ENCODE assay signal across 8 cellular contexts in genomic region chr17:82096709-82097186, GRCh38. TPM values are rescaled to one million over a fixed set of nuclear protein-coding genes. Genes with fewer than 3 reads are reported as not detected.
DNase-seq lines count a peak whose midpoint lies in the region; ATAC-seq and TF ChIP-seq lines count a peak whose summit lies in the region.

No MANE protein-coding gene starts in this region.

- peak overlapping the region; percentile 99 for H3K4me2 ChIP-seq in skeletal muscle satellite cell (ENCODE audit: low read length)

- H3K36me3 Mint-ChIP-seq in WTC11, result peaks cover 7% of the 10 kb centered on the region

- peaks cover 47% of the 10 kb centered on the region for H3K4me1 ChIP-seq in left ventricle myocardium inferior
- peaks cover 26% of the 10 kb centered on the region for H3K4me1 ChIP-seq in skeletal muscle satellite cell (ENCODE audit: control insufficient read depth, insufficient read depth, low read length)

- no peaks in the 10 kb centered on the region for H3K27me3 Mint-ChIP-seq in WTC11 (ENCODE audit: low read depth)

- 0 out of 2 replicates have a peak overlapping the region, but pooled peaks have one; percentile 41 for H3K27ac Mint-ChIP-seq in WTC11

- H3K36me3 ChIP-seq in H7 (replicated peaks; ENCODE audit: control insufficient read depth, insufficient read depth, low read length) (peaks cover 26% of the 10 kb centered on the region), left ventricle myocardium inferior (peaks cover 44% of the 10 kb centered on the region), skeletal muscle satellite cell (ENCODE audit: insufficient read depth, low read length) (peaks cover 30% of the 10 kb centered on the region)

- H3K9me3 Mint-ChIP-seq in WTC11, result no peaks in the 10 kb centered on the region

- intact Hi-C loops in left ventricle myocardium inferior (cut with micrococcal nuclease), result no loop called here

- peak overlapping the region; percentile 85 for H3K4me3 ChIP-seq in H7 (ENCODE audit: insufficient read depth, low read depth, low read length)
- peak overlapping the region; percentile 80 for H3K4me3 ChIP-seq in left ventricle myocardium inferior
- H3K4me3 ChIP-seq in skeletal muscle satellite cell (ENCODE audit: low read length), result peak overlapping the region; percentile 85

- DNase-seq in H7 (no peak), WTC11 (ENCODE audit: low spot score) (no peak), left ventricle myocardium inferior (no peak), NCI-H524 treated with DMSO at 0.1 percent for 48 hours (lab: John Stamatoyannopoulos, UW) (no peak), omental fat pad (ENCODE audit: low spot score) (no peak), GDM1 (lab: John Stamatoyannopoulos, UW) (no peak)
- DNase-seq in activated CD4-positive, CD25-positive, alpha-beta regulatory T cell (lab: John Stamatoyannopoulos, UW), result no peak

- ATAC-seq in WTC11 (no peak), omental fat pad (ENCODE audit: low FRiP score) (no peak)

- POLR2A ChIA-PET in WTC11 (lab: Charles Lee), result no interaction called here

- H3K9me3 ChIP-seq in left ventricle myocardium inferior (replicated peaks), result no peaks in the 10 kb centered on the region
- no peaks in the 10 kb centered on the region for H3K9me3 ChIP-seq in skeletal muscle satellite cell (replicated peaks; ENCODE audit: low read length)

- peak overlapping the region; percentile 96 for H3K27ac ChIP-seq in left ventricle myocardium inferior (replicated peaks)

- H3K27me3 ChIP-seq in H7 (ENCODE audit: control insufficient read depth, insufficient read depth, low read length), result no peaks in the 10 kb centered on the region
- H3K27me3 ChIP-seq in left ventricle myocardium inferior (ENCODE audit: low read depth), result no peaks in the 10 kb centered on the region
- H3K27me3 ChIP-seq in skeletal muscle satellite cell (ENCODE audit: control insufficient read depth, insufficient read depth, low read length), result no peaks in the 10 kb centered on the region

- no peak for TF ChIP-seq CTCF in WTC11 (IDR thresholded peaks at IDR 0.05)
- no peak for TF ChIP-seq CTCF in left ventricle myocardium inferior (IDR thresholded peaks at IDR 0.05; ENCODE audit: borderline replicate concordance)
- no peak for TF ChIP-seq CTCF in omental fat pad (IDR thresholded peaks at IDR 0.05)

- peak overlapping the region; percentile 69 for H3K4me3 Mint-ChIP-seq in WTC11

- peaks cover 19% of the 10 kb centered on the region for H3K4me1 Mint-ChIP-seq in WTC11

- CTCF ChIA-PET in WTC11 (lab: Charles Lee), result interaction anchor here (1.6 to 2.9 kb wide), 4 partner anchors 57 to 66 kb away, joined by 4 to 18 read pairs (median 8); partner anchors contain the start of genes DCXR and RAC3

- peak overlapping the region; percentile 97 for H3K9ac ChIP-seq in skeletal muscle satellite cell (ENCODE audit: low read depth, low read length)

TF ChIP-seq in WTC11, 78 proteins besides CTCF, POLR2A, EP300 and RAD21:
- TF ChIP-seq ETV6 (CRISPR knock-in tag; IDR thresholded peaks at IDR 0.05), result 0 out of 2 replicates have a peak, but pooled peaks have one; percentile 5
- 0 out of 2 replicates have a peak, but pooled peaks have one; percentile 1 for TF ChIP-seq FOXP4 (CRISPR knock-in tag; IDR thresholded peaks at IDR 0.05)
- no peak for TF ChIP-seq TCF7 (CRISPR knock-in tag; IDR thresholded peaks at IDR 0.05; ENCODE audit: low read depth)
- 0 out of 2 replicates have a peak, but pooled peaks have one; percentile 8 for TF ChIP-seq KAT7 (CRISPR knock-in tag; IDR thresholded peaks at IDR 0.05; ENCODE audit: borderline replicate concordance)
- TF ChIP-seq ZNF121 (CRISPR knock-in tag; IDR thresholded peaks at IDR 0.05), result 0 out of 2 replicates have a peak, but pooled peaks have one; percentile 1
- TF ChIP-seq CREM (CRISPR knock-in tag; IDR thresholded peaks at IDR 0.05), result no peak
- no peak for TF ChIP-seq ZNF425 (CRISPR knock-in tag; conservative IDR thresholded peaks at IDR 0.05)
- no peak for TF ChIP-seq ARID4B (CRISPR knock-in tag; IDR thresholded peaks at IDR 0.05; ENCODE audit: borderline replicate concordance)
- TF ChIP-seq SMAD4 (CRISPR knock-in tag; IDR thresholded peaks at IDR 0.05), result no peak
TF ChIP-seq in WTC11: peak in this region for 4.

RNA-seq across cellular contexts. Expression of gene FASN, which starts 1.3 kb away (rescaled TPM):
- total RNA-seq in H7 (2014; rRNA removed; shearing (Covaris generic)), result 201 and 257 TPM in 2 replicates
- 611 to 742 TPM (median 654 TPM) in 3 replicates for total RNA-seq in WTC11 (2021)
- total RNA-seq in left ventricle myocardium inferior, result 13.6 TPM
- 107 and 309 TPM in 2 replicates for total RNA-seq in skeletal muscle satellite cell (2012; rRNA removed)
- total RNA-seq in omental fat pad, result 1,000 to 10,000 TPM in 1 of 4 donors, 100 to 1,000 TPM in 3; 313 to 1,522 (median 467) TPM

RNA-seq across cellular contexts. Expression of gene DUS1L, which starts 31.1 kb away (rescaled TPM):
- 114 and 129 TPM in 2 replicates for total RNA-seq in H7 (2014; rRNA removed; shearing (Covaris generic))
- total RNA-seq in WTC11 (2021) (99.6 to 120 TPM (median 106 TPM) in 3 replicates), left ventricle myocardium inferior (64.6 TPM), omental fat pad (10 to 100 TPM; 58.1 to 90.3 (median 85.7) TPM)
- 64.7 and 68.2 TPM in 2 replicates for total RNA-seq in skeletal muscle satellite cell (2012; rRNA removed)

RNA-seq across cellular contexts. Expression of gene GPS1, which starts 45.0 kb away (rescaled TPM):
- total RNA-seq in H7 (2014; rRNA removed; shearing (Covaris generic)), result 205 and 248 TPM in 2 replicates
- total RNA-seq in WTC11 (2021) (166 to 181 TPM (median 167 TPM) in 3 replicates), left ventricle myocardium inferior (85.9 TPM), omental fat pad (10 to 100 TPM; 67.3 to 86.8 (median 81.4) TPM)
- total RNA-seq in skeletal muscle satellite cell (2012; rRNA removed), result 128 and 144 TPM in 2 replicates

RNA-seq across cellular contexts. Expression of gene RFNG, which starts 45.1 kb away (rescaled TPM):
- total RNA-seq in H7 (2014; rRNA removed; shearing (Covaris generic)), result 43.0 and 50.8 TPM in 2 replicates
- total RNA-seq in WTC11 (2021) (40.9 to 42.3 TPM (median 41.6 TPM) in 3 replicates), left ventricle myocardium inferior (21.1 TPM), omental fat pad (10 to 100 TPM; 20.2 to 51.3 (median 32.0) TPM)
- total RNA-seq in skeletal muscle satellite cell (2012; rRNA removed), result 29.5 and 31.2 TPM in 2 replicates

RNA-seq across cellular contexts. Expression of gene DCXR, which starts 59.3 kb away (rescaled TPM):
- 72.7 and 110 TPM in 2 replicates for total RNA-seq in H7 (2014; rRNA removed; shearing (Covaris generic))
- total RNA-seq in WTC11 (2021) (114 to 130 TPM (median 120 TPM) in 3 replicates), left ventricle myocardium inferior (219 TPM), omental fat pad (100 to 1,000 TPM; 190 to 327 (median 225) TPM)
- total RNA-seq in skeletal muscle satellite cell (2012; rRNA removed), result 49.1 and 63.1 TPM in 2 replicates

Comparison
In these comparisons a context has a peak if more than half of its experiments do, and no peak if none do; other contexts are left out.
1. RNA of gene FASN, which starts 1.3 kb away (total RNA-seq): 611 to 742 TPM in WTC11, 313 to 1,522 TPM in omental fat pad and 201 to 257 TPM in H7; 13.6 TPM in left ventricle myocardium inferior (single experiment); every median in the first group is over 10 times any median in the second.
2. Peak in every context shown above with its lines, with median percentiles within 50 percentile points of each other: H3K4me3 ChIP-seq.